In genomic region chr5:84239509-84239908, GRCh38 we compare ENCODE assay signal across 18 cellular contexts.
A peak's percentile ranks its signal among the peaks of the same experiment; 100 is the strongest.
DNase-seq lines count a peak whose midpoint lies in the region; ATAC-seq, FAIRE-seq and TF ChIP-seq lines count a peak whose summit lies in the region.
"Had no signal": no experiment of that assay in that cellular context is flagged by ENCODE, and none has a peak within 500 bp of the region (broad histone marks: within the 10 kb centered on the region; RNA-seq: fewer than 3 reads in every experiment).

No MANE protein-coding gene starts in this region.

- no peak overlapping the region for H3K27ac ChIP-seq in A549
- H3K27ac ChIP-seq: Peyer's patch had no signal

- no peaks in the 10 kb centered on the region for H3K9me3 ChIP-seq in A549
- H3K9me3 ChIP-seq: Peyer's patch had no signal

- peaks cover 8% of the 10 kb centered on the region for H3K9me3 Mint-ChIP-seq in WTC11
- no peaks in the 10 kb centered on the region for H3K9me3 Mint-ChIP-seq in activated naive CD4-positive, alpha-beta T cell treated with anti-CD3 and anti-CD28 coated beads, Interleukin-2, amount 50 U/mL, for 72 hours
- H3K9me3 Mint-ChIP-seq: dendritic cell treated with granulocyte-macrophage colony-stimulating factor and Interleukin-4, amounts not matched to agents 40 ng/mL and 50 ng/mL, for 4 days; stimulated activated naive CD8-positive, alpha-beta T cell treated with anti-CD3 and anti-CD28 coated beads, Interleukin-15, amount 100 ng/mL, for 72 hours had no signal

- H3K4me3 ChIP-seq in A549 (no peak overlapping the region), fibroblast of the aortic adventitia (ENCODE audit: low read depth, low read length) (no peak overlapping the region)
- H3K4me3 ChIP-seq: Peyer's patch, smooth muscle cell had no signal

- 0 out of 2 replicates have a peak overlapping the region, but pooled peaks have one; percentile 46 for H3K27ac Mint-ChIP-seq in WTC11
- no peak overlapping the region for H3K27ac Mint-ChIP-seq in activated naive CD4-positive, alpha-beta T cell treated with anti-CD3 and anti-CD28 coated beads, Interleukin-2, amount 50 U/mL, for 72 hours
- H3K27ac Mint-ChIP-seq: activated T-cell treated with anti-CD3 and anti-CD28 coated beads, Interleukin-2, amount 50 U/mL, for 72 hours; dendritic cell treated with granulocyte-macrophage colony-stimulating factor and Interleukin-4, amounts not matched to agents 40 ng/mL and 50 ng/mL, for 4 days; stimulated activated naive CD8-positive, alpha-beta T cell treated with anti-CD3 and anti-CD28 coated beads, Interleukin-15, amount 100 ng/mL, for 72 hours; T-helper 17 cell had no signal

- H3K4me3 Mint-ChIP-seq in WTC11 = no peak overlapping the region
- H3K4me3 Mint-ChIP-seq: activated T-cell treated with anti-CD3 and anti-CD28 coated beads, Interleukin-2, amount 50 U/mL, for 72 hours; dendritic cell treated with granulocyte-macrophage colony-stimulating factor and Interleukin-4, amounts not matched to agents 40 ng/mL and 50 ng/mL, for 4 days; stimulated activated naive CD8-positive, alpha-beta T cell treated with anti-CD3 and anti-CD28 coated beads, Interleukin-15, amount 100 ng/mL, for 72 hours; T-helper 17 cell had no signal

- no peaks in the 10 kb centered on the region for H3K27me3 Mint-ChIP-seq in WTC11 (ENCODE audit: low read depth)
- H3K27me3 Mint-ChIP-seq: dendritic cell treated with granulocyte-macrophage colony-stimulating factor and Interleukin-4, amounts not matched to agents 40 ng/mL and 50 ng/mL, for 4 days; stimulated activated naive CD8-positive, alpha-beta T cell treated with anti-CD3 and anti-CD28 coated beads, Interleukin-15, amount 100 ng/mL, for 72 hours; T-helper 17 cell had no signal

- DNase-seq in A549 (ENCODE audit: low read depth in 1 of 2, low spot score in 1 of 2) (no peak), HCEC 1CT (peak; percentile 76), WTC11 (ENCODE audit: low spot score) (no peak), fibroblast of the aortic adventitia (ENCODE audit: low read depth) (peak; percentile 86), HK-2 (ENCODE audit: unreplicated experiment) (no peak), middle frontal gyrus (ENCODE audit: extremely low spot score, low spot score) (no peak), medulla oblongata (ENCODE audit: extremely low spot score) (no peak)
- DNase-seq in activated naive CD4-positive, alpha-beta T cell treated with anti-CD3 and anti-CD28 coated beads, Interleukin-2, amount 50 U/mL, for 72 hours (ENCODE audit: low spot score in 2 of 2) = no peak
- DNase-seq: activated CD4-positive, alpha-beta T cell treated with anti-CD3 and anti-CD28 coated beads, Interleukin-2, amount 50 U/mL, for 1 hour; activated T-cell treated with anti-CD3 and anti-CD28 coated beads, Interleukin-2, amount 50 U/mL, for 72 hours; foreskin melanocyte; NCI-H1694; Peyer's patch; stimulated activated naive CD8-positive, alpha-beta T cell treated with anti-CD3 and anti-CD28 coated beads, Interleukin-15, amount 100 ng/mL, for 72 hours; T-helper 17 cell had no signal

- no peaks in the 10 kb centered on the region for H3K4me1 ChIP-seq in A549
- H3K4me1 ChIP-seq: Peyer's patch had no signal

- WGBS in A549 (ENCODE audit: missing lambda C conversion rate) = 32% methylated on average over 2 of the region's 2 CpGs

- POLR2A ChIA-PET in A549 (lab: Yijun Ruan, JAX) = no interaction called here
- POLR2A ChIA-PET in WTC11 (lab: Charles Lee) = no interaction called here

- no peak for TF ChIP-seq POLR2A in A549 (IDR thresholded peaks at IDR 0.05; ENCODE audit: low read length)

- ATAC-seq in A549 (no peak), WTC11 (no peak)
- no peak for ATAC-seq in activated naive CD4-positive, alpha-beta T cell treated with anti-CD3 and anti-CD28 coated beads, Interleukin-2, amount 50 U/mL, for 72 hours
- ATAC-seq: activated T-cell treated with anti-CD3 and anti-CD28 coated beads, Interleukin-2, amount 50 U/mL, for 72 hours; HCT116; stimulated activated naive CD8-positive, alpha-beta T cell treated with anti-CD3 and anti-CD28 coated beads, Interleukin-15, amount 100 ng/mL, for 72 hours; T-helper 17 cell had no signal

- peak overlapping the region; percentile 13; the same call in 2 of the 3 replicates for H3K4me2 ChIP-seq in A549
- H3K4me2 ChIP-seq: smooth muscle cell had no signal

- CTCF ChIA-PET in A549 (lab: Yijun Ruan, JAX) (interaction anchor here (1.1 kb wide), 1 partner anchor 98 kb away, joined by 3 read pairs; no protein-coding TSS in a partner anchor), WTC11 (lab: Charles Lee) (no interaction called here)

- H3K4me1 Mint-ChIP-seq in WTC11 = peaks cover 9% of the 10 kb centered on the region
- H3K4me1 Mint-ChIP-seq: stimulated activated naive CD8-positive, alpha-beta T cell treated with anti-CD3 and anti-CD28 coated beads, Interleukin-15, amount 100 ng/mL, for 72 hours; T-helper 17 cell had no signal

- TF ChIP-seq EP300 in A549 (IDR thresholded peaks at IDR 0.05) = no peak

- TF ChIP-seq RAD21 in A549 (conservative IDR thresholded peaks at IDR 0.05 in 1 of 2, IDR thresholded peaks at IDR 0.05 in 1 of 2) = no peak

- peaks cover 5% of the 10 kb centered on the region; the same call in 1 of the 2 replicates for H3K36me3 Mint-ChIP-seq in WTC11
- no peaks in the 10 kb centered on the region for H3K36me3 Mint-ChIP-seq in activated naive CD4-positive, alpha-beta T cell treated with anti-CD3 and anti-CD28 coated beads, Interleukin-2, amount 50 U/mL, for 72 hours

- no peak for FAIRE-seq in A549 (lab: Jason Lieb, UNC)

- TF ChIP-seq CTCF in A549 (IDR thresholded peaks at IDR 0.05) = no peak
- no peak for TF ChIP-seq CTCF in WTC11 (IDR thresholded peaks at IDR 0.05)
- TF ChIP-seq CTCF in fibroblast of the aortic adventitia (IDR thresholded peaks at IDR 0.05; ENCODE audit: insufficient read depth, low read length) = no peak

TF ChIP-seq in A549, 52 proteins besides CTCF, POLR2A, EP300 and RAD21:
- TF ChIP-seq E2F6 (IDR thresholded peaks at IDR 0.05; ENCODE audit: borderline replicate concordance, low read depth) = no peak
- no peak for TF ChIP-seq BHLHE40 (IDR thresholded peaks at IDR 0.05; ENCODE audit: low read depth, low read length)
- no peak for TF ChIP-seq CHD4 (IDR thresholded peaks at IDR 0.05; ENCODE audit: borderline replicate concordance)
- TF ChIP-seq HOXA7 (CRISPR knock-in tag; IDR thresholded peaks at IDR 0.05) = no peak
- no peak for TF ChIP-seq KDM1A (IDR thresholded peaks at IDR 0.05; ENCODE audit: low read depth)
- no peak for TF ChIP-seq FOSL2 (IDR thresholded peaks at IDR 0.05)
- TF ChIP-seq FOSL2 (CRISPR knock-in tag; IDR thresholded peaks at IDR 0.05) = no peak
- TF ChIP-seq CEBPB (IDR thresholded peaks at IDR 0.05) = peak in 1 of 2 experiments; percentile 18; a peak in 1 of 4 replicates
- TF ChIP-seq MAX (IDR thresholded peaks at IDR 0.05) = no peak

TF ChIP-seq in WTC11, 78 proteins besides CTCF, POLR2A, EP300 and RAD21 (continues in another document):
- no peak for TF ChIP-seq ZNF532 (CRISPR knock-in tag; IDR thresholded peaks at IDR 0.05; ENCODE audit: borderline replicate concordance)
- no peak for TF ChIP-seq ZNF396 (CRISPR knock-in tag; IDR thresholded peaks at IDR 0.05; ENCODE audit: borderline replicate concordance)
- no peak for TF ChIP-seq ZNF416 (CRISPR knock-in tag; IDR thresholded peaks at IDR 0.05)
- TF ChIP-seq GABPB1 (CRISPR knock-in tag; IDR thresholded peaks at IDR 0.05) = no peak
- TF ChIP-seq AR (CRISPR knock-in tag; IDR thresholded peaks at IDR 0.05) = no peak

Comparison
In these comparisons a context has a peak if more than half of its experiments do, and no peak if none do; other contexts are left out.
1. DNase-seq: peak in HCEC 1CT (single experiment) and fibroblast of the aortic adventitia (single experiment); none in A549 (0 of 2), WTC11 (single experiment), activated naive CD4-positive, alpha-beta T cell treated with anti-CD3 and anti-CD28 coated beads, Interleukin-2, amount 50 U/mL, for 72 hours (0 of 2), HK-2 (single experiment), middle frontal gyrus (single experiment) and medulla oblongata (single experiment).